8 cellular contexts compared by ENCODE assay signal in genomic region chr2:144703852-144704324, GRCh38.
A peak's percentile ranks its signal among the peaks of the same experiment; 100 is the strongest.
DNase-seq lines count a peak whose midpoint lies in the region; ATAC-seq, FAIRE-seq and TF ChIP-seq lines count a peak whose summit lies in the region.

No MANE protein-coding gene starts in this region.

- no peak for DNase-seq in CD4-positive, CD25-positive, alpha-beta regulatory T cell
- DNase-seq in IMR-90 (peak; percentile 61), astrocyte (ENCODE audit: low read depth) (peak; percentile 69), mesenchymal stem cell (peak; percentile 71), GM10248 (ENCODE audit: extremely low spot score) (no peak), middle frontal gyrus (ENCODE audit: extremely low spot score, low spot score) (no peak), NCI-H524 (lab: John Stamatoyannopoulos, UW) (no peak)

- peaks cover 11% of the 10 kb centered on the region for H3K27me3 Mint-ChIP-seq in CD4-positive, CD25-positive, alpha-beta regulatory T cell
- no peaks in the 10 kb centered on the region for H3K27me3 Mint-ChIP-seq in astrocyte (ENCODE audit: low read depth, unreplicated experiment)

- no peak overlapping the region for H2BK15ac ChIP-seq in IMR-90 (ENCODE audit: low read depth, low read length)
- no peak overlapping the region for H2BK15ac ChIP-seq in mesenchymal stem cell (ENCODE audit: low read depth, poor library complexity, severe bottlenecking)

- H2BK5ac ChIP-seq in IMR-90 (ENCODE audit: low read depth, low read length, poor library complexity, severe bottlenecking), result no peak overlapping the region
- H2BK5ac ChIP-seq in mesenchymal stem cell (ENCODE audit: low read depth, low read length, poor library complexity, severe bottlenecking), result no peak overlapping the region

- H3K23ac ChIP-seq in IMR-90 (ENCODE audit: low read depth, low read length), result no peak overlapping the region
- no peak overlapping the region for H3K23ac ChIP-seq in mesenchymal stem cell (ENCODE audit: low read length in 2 of 2)

- H3K36me3 ChIP-seq in CD4-positive, CD25-positive, alpha-beta regulatory T cell (ENCODE audit: control insufficient read depth, insufficient read depth, low read length), result no peaks in the 10 kb centered on the region
- H3K36me3 ChIP-seq in IMR-90 (ENCODE audit: control insufficient read depth, insufficient read depth, low read length) (no peaks in the 10 kb centered on the region), astrocyte (ENCODE audit: insufficient read depth, low read length) (no peaks in the 10 kb centered on the region), mesenchymal stem cell (ENCODE audit: control insufficient read depth in 1 of 2, insufficient read depth in 2 of 2, low read depth in 1 of 2, low read length in 2 of 2) (no peaks in the 10 kb centered on the region)

- H4K8ac ChIP-seq in IMR-90 (ENCODE audit: low read depth in 2 of 2, low read length in 2 of 2) (no peak overlapping the region), mesenchymal stem cell (ENCODE audit: low read length) (no peak overlapping the region)

- H3K9ac ChIP-seq in IMR-90 (ENCODE audit: low read depth, low read length), result no peak overlapping the region
- no peak overlapping the region for H3K9ac ChIP-seq in astrocyte (ENCODE audit: low read length)
- no peak overlapping the region for H3K9ac ChIP-seq in mesenchymal stem cell (ENCODE audit: low read length)

- no peaks in the 10 kb centered on the region for H4K20me1 ChIP-seq in IMR-90 (ENCODE audit: insufficient read depth, low read length)
- no peaks in the 10 kb centered on the region for H4K20me1 ChIP-seq in astrocyte (ENCODE audit: insufficient read depth, low read length)

- no peak overlapping the region for H2AFZ ChIP-seq in IMR-90 (replicated peaks; ENCODE audit: low read length, poor library complexity)
- H2AFZ ChIP-seq in astrocyte (ENCODE audit: low read depth, low read length), result no peak overlapping the region
- no peak overlapping the region for H2AFZ ChIP-seq in mesenchymal stem cell (ENCODE audit: low read depth, low read length)

- no peak for TF ChIP-seq POLR2A in IMR-90 (IDR thresholded peaks at IDR 0.05; ENCODE audit: low read depth, low read length)

- BruUV-seq in IMR-90 (replicated peaks; lab: Mats Ljungman, UMichigan), result no TSS peak

- H3K27me3 ChIP-seq in CD4-positive, CD25-positive, alpha-beta regulatory T cell (ENCODE audit: control insufficient read depth, insufficient read depth, low read length), result no peaks in the 10 kb centered on the region
- no peaks in the 10 kb centered on the region for H3K27me3 ChIP-seq in IMR-90 (ENCODE audit: control insufficient read depth, insufficient read depth, low read length)
- no peaks in the 10 kb centered on the region for H3K27me3 ChIP-seq in astrocyte (ENCODE audit: insufficient read depth, low read length)
- no peaks in the 10 kb centered on the region for H3K27me3 ChIP-seq in mesenchymal stem cell (ENCODE audit: control insufficient read depth in 1 of 2, insufficient read depth in 1 of 2, low read length in 2 of 2)

- WGBS in IMR-90 (ENCODE audit: extremely low coverage in 2 of 2, insufficient read length in 1 of 2), 2 experiments, result no CpG with 5 or more reads among the region's 5 CpGs
- WGBS in mesenchymal stem cell, result 40% methylated on average over 3 of the region's 5 CpGs

- H4K5ac ChIP-seq in IMR-90 (ENCODE audit: low read depth, low read length), result no peak overlapping the region

- H3K4ac ChIP-seq in IMR-90 (ENCODE audit: low read depth, low read length), result no peak overlapping the region
- H3K4ac ChIP-seq in mesenchymal stem cell (ENCODE audit: low read depth in 1 of 2, low read length in 2 of 2), result no peak overlapping the region

- TF ChIP-seq RAD21 in IMR-90 (IDR thresholded peaks at IDR 0.05; ENCODE audit: low read length), result no peak

- H3K9me1 ChIP-seq in IMR-90 (ENCODE audit: insufficient read depth, low read length), result no peaks in the 10 kb centered on the region

- H2AK5ac ChIP-seq in IMR-90 (ENCODE audit: low read depth, low read length) (no peak overlapping the region), mesenchymal stem cell (ENCODE audit: low read length, severe bottlenecking) (no peak overlapping the region)

- H3K79me1 ChIP-seq in IMR-90 (ENCODE audit: low read depth in 1 of 2, low read length in 2 of 2) (no peaks in the 10 kb centered on the region), mesenchymal stem cell (replicated peaks; ENCODE audit: low read length, poor library complexity, severe bottlenecking) (no peaks in the 10 kb centered on the region)

- no peak overlapping the region for H3K4me3 Mint-ChIP-seq in CD4-positive, CD25-positive, alpha-beta regulatory T cell
- no peak overlapping the region for H3K4me3 Mint-ChIP-seq in astrocyte (ENCODE audit: unreplicated experiment)

- TF ChIP-seq CTCF in IMR-90 (conservative IDR thresholded peaks at IDR 0.05; ENCODE audit: low read depth, low read length), result no peak
- TF ChIP-seq CTCF in astrocyte (IDR thresholded peaks at IDR 0.05; ENCODE audit: insufficient read depth, low read depth, low read length), result no peak
- TF ChIP-seq CTCF in GM10248 (IDR thresholded peaks at IDR 0.05; ENCODE audit: control extremely low read depth, extremely low read depth, low read depth, missing control alignments), result no peak

- H2BK20ac ChIP-seq in IMR-90 (ENCODE audit: low read depth, low read length), result no peak overlapping the region

- H3K4me2 ChIP-seq in IMR-90 (ENCODE audit: low read depth, low read length), result no peak overlapping the region
- H3K4me2 ChIP-seq in astrocyte (ENCODE audit: low read length), result no peak overlapping the region
- no peak overlapping the region for H3K4me2 ChIP-seq in mesenchymal stem cell (ENCODE audit: low read length, poor library complexity, severe bottlenecking)

- in situ Hi-C loops in IMR-90 (cut with MboI; ENCODE audit: low sequenced_read_pairs), result no loop called here

- no peaks in the 10 kb centered on the region for H3K79me2 ChIP-seq in astrocyte (ENCODE audit: insufficient read depth, low read length)

- H2BK120ac ChIP-seq in IMR-90 (ENCODE audit: low read depth, low read length), result no peak overlapping the region
- H2BK120ac ChIP-seq in mesenchymal stem cell (ENCODE audit: low read depth, low read length), result no peak overlapping the region

- no peak overlapping the region for H3K27ac ChIP-seq in CD4-positive, CD25-positive, alpha-beta regulatory T cell (ENCODE audit: insufficient read depth, low read length, poor library complexity, severe bottlenecking)
- H3K27ac ChIP-seq in IMR-90 (ENCODE audit: insufficient read depth, low read length), result no peak overlapping the region
- no peak overlapping the region for H3K27ac ChIP-seq in astrocyte (ENCODE audit: low read depth, low read length)
- H3K27ac ChIP-seq in mesenchymal stem cell (ENCODE audit: low read length, poor library complexity, severe bottlenecking), result no peak overlapping the region

- dilution Hi-C loops in IMR-90 (cut with HindIII; ENCODE audit: low sequenced_read_pairs, unreplicated experiment), result no loop called here

- no peak overlapping the region for H3K56ac ChIP-seq in IMR-90 (ENCODE audit: extremely low read depth, insufficient read depth, low read length)

- CTCF ChIA-PET in IMR-90 (lab: Yijun Ruan, JAX), result no interaction called here
- CTCF ChIA-PET in GM10248 (lab: Yijun Ruan, JAX), result no interaction called here

- H3K4me1 Mint-ChIP-seq in CD4-positive, CD25-positive, alpha-beta regulatory T cell, result no peaks in the 10 kb centered on the region
- H3K4me1 Mint-ChIP-seq in astrocyte (ENCODE audit: low read depth, unreplicated experiment), result peaks cover 18% of the 10 kb centered on the region

- no peaks in the 10 kb centered on the region for H3K36me3 Mint-ChIP-seq in CD4-positive, CD25-positive, alpha-beta regulatory T cell
- H3K36me3 Mint-ChIP-seq in astrocyte (ENCODE audit: low read depth, unreplicated experiment), result peaks cover 1% of the 10 kb centered on the region

- H2AK9ac ChIP-seq in IMR-90 (replicated peaks; ENCODE audit: low read depth, low read length, poor library complexity), result no peak overlapping the region

- POLR2A ChIA-PET in IMR-90 (lab: Charles Lee; ENCODE audit: unreplicated experiment), result no interaction called here
- POLR2A ChIA-PET in GM10248 (lab: Yijun Ruan, JAX), result no interaction called here

- ATAC-seq in CD4-positive, CD25-positive, alpha-beta regulatory T cell (ENCODE audit: low read depth in 2 of 2), result peak; percentile 50 to 62
- ATAC-seq in IMR-90 (ENCODE audit: low read depth) (peak; percentile 17; the same call in 1 of the 2 replicates), GM21825 (IDR thresholded peaks at IDR 0.05; ENCODE audit: unreplicated experiment) (no peak)

- H3K9me3 ChIP-seq in CD4-positive, CD25-positive, alpha-beta regulatory T cell (ENCODE audit: control insufficient read depth in 2 of 2, low read length in 2 of 2), result no peaks in the 10 kb centered on the region
- H3K9me3 ChIP-seq in IMR-90 (ENCODE audit: control insufficient read depth, insufficient read depth, low read length), result no peaks in the 10 kb centered on the region
- H3K9me3 ChIP-seq in astrocyte (ENCODE audit: insufficient read depth, low read depth, low read length), result no peaks in the 10 kb centered on the region
- no peaks in the 10 kb centered on the region for H3K9me3 ChIP-seq in mesenchymal stem cell (ENCODE audit: control insufficient read depth, low read length)

- H3K14ac ChIP-seq in IMR-90 (replicated peaks; ENCODE audit: low read depth, low read length) (no peak overlapping the region), mesenchymal stem cell (ENCODE audit: low read length in 2 of 2) (no peak overlapping the region)

- H3K4me3 ChIP-seq in CD4-positive, CD25-positive, alpha-beta regulatory T cell (ENCODE audit: low read depth, low read length), result no peak overlapping the region
- no peak overlapping the region for H3K4me3 ChIP-seq in IMR-90 (ENCODE audit: insufficient read depth, low read depth, low read length)
- no peak overlapping the region for H3K4me3 ChIP-seq in astrocyte (ENCODE audit: insufficient read depth, low read depth, low read length)
- no peak overlapping the region for H3K4me3 ChIP-seq in mesenchymal stem cell (ENCODE audit: insufficient read depth in 1 of 2, low read depth in 1 of 2, low read length in 2 of 2)

- no peak overlapping the region for H3K18ac ChIP-seq in IMR-90 (ENCODE audit: low read depth, low read length)
- H3K18ac ChIP-seq in mesenchymal stem cell (ENCODE audit: low read depth in 1 of 2, low read length in 2 of 2), result no peak overlapping the region

- peak overlapping the region in 1 of 3 donors; percentile 57 for H3K27ac Mint-ChIP-seq in CD4-positive, CD25-positive, alpha-beta regulatory T cell
- no peak overlapping the region for H3K27ac Mint-ChIP-seq in astrocyte (ENCODE audit: unreplicated experiment)

- peaks cover 0 to 7% (median 2%) of the 10 kb centered on the region in 7 donors for H3K9me3 Mint-ChIP-seq in CD4-positive, CD25-positive, alpha-beta regulatory T cell
- no peaks in the 10 kb centered on the region for H3K9me3 Mint-ChIP-seq in astrocyte (ENCODE audit: unreplicated experiment)

- no peaks in the 10 kb centered on the region for H3K4me1 ChIP-seq in CD4-positive, CD25-positive, alpha-beta regulatory T cell (ENCODE audit: control insufficient read depth, insufficient read depth, low read length, poor library complexity, severe bottlenecking)
- H3K4me1 ChIP-seq in IMR-90 (ENCODE audit: control insufficient read depth, insufficient read depth, low read length) (no peaks in the 10 kb centered on the region), astrocyte (ENCODE audit: insufficient read depth, low read length) (no peaks in the 10 kb centered on the region), mesenchymal stem cell (ENCODE audit: control insufficient read depth, insufficient read depth, low read depth, low read length) (no peaks in the 10 kb centered on the region)

- no peak overlapping the region for H4K91ac ChIP-seq in IMR-90 (ENCODE audit: insufficient read depth, low read depth, low read length)
- H4K91ac ChIP-seq in mesenchymal stem cell (ENCODE audit: low read length), result no peak overlapping the region

- peak; percentile 9 for FAIRE-seq in astrocyte (lab: Jason Lieb, UNC)

- intact Hi-C loops in IMR-90 (cut with micrococcal nuclease), result no loop called here

- no peak overlapping the region for H2BK12ac ChIP-seq in mesenchymal stem cell (ENCODE audit: low read length in 2 of 2)

Comparison
In these comparisons a context has a peak if more than half of its experiments do, and no peak if none do; other contexts are left out.
1. DNase-seq: peak in IMR-90 (single experiment), astrocyte (single experiment) and mesenchymal stem cell (single experiment); none in CD4-positive, CD25-positive, alpha-beta regulatory T cell (0 of 3), GM10248 (single experiment), middle frontal gyrus (single experiment) and NCI-H524 (0 of 2).